8 cellular contexts compared by ENCODE assay signal in the genomic region with DNA sequence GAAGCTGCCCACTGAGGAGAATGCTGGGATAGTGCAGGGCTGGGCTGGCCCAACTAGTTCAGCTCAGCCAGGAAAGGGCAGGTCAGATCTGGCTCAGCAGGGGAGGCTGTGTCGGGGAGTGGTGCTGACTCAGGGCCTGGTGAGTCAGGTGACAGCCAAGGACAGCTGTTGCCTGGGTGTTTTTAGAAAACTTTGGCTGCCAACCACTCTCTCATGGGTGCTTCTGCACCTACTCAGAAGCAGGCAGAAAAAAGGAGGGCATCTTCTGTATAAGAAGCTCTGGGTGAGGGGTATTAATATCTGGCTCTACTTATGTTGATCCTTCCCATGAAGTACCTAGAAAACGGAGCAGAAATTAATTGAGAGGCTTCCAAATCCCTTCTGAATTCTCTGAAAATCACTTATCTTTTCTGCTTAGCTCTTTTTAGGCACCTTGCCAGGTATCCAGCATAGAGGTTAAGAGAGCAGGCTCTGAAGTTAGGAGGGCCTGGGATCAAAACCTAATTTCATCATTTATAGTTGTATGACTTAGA. TPM values are rescaled to one million over a fixed set of nuclear protein-coding genes. Genes with fewer than 3 reads are reported as not detected.
DNase-seq lines count a peak whose midpoint lies in the region; ATAC-seq lines count a peak whose summit lies in the region.

No MANE protein-coding gene starts in this region.

- H2BK5ac ChIP-seq in mesenchymal stem cell (ENCODE audit: low read depth, low read length, poor library complexity, severe bottlenecking) = peak overlapping the region; percentile 88

- no peaks in the 10 kb centered on the region for H3K9me3 ChIP-seq in SJCRH30 (replicated peaks)
- H3K9me3 ChIP-seq in mesenchymal stem cell (ENCODE audit: control insufficient read depth, low read length) = no peaks in the 10 kb centered on the region

- no peak overlapping the region for H4K91ac ChIP-seq in mesenchymal stem cell (ENCODE audit: low read length)

- H2BK12ac ChIP-seq in mesenchymal stem cell (ENCODE audit: low read length in 2 of 2) = peak overlapping the region in 1 of 2 experiments; percentile 14

- H3K27ac ChIP-seq in SJCRH30 (peak overlapping the region; percentile 55), mesenchymal stem cell (ENCODE audit: low read length, poor library complexity, severe bottlenecking) (peak overlapping the region; percentile 94)

- no peak overlapping the region for H3K4me3 ChIP-seq in SJCRH30
- no peak overlapping the region for H3K4me3 ChIP-seq in mesenchymal stem cell (ENCODE audit: insufficient read depth in 1 of 2, low read depth in 1 of 2, low read length in 2 of 2)

- H3K79me1 ChIP-seq in mesenchymal stem cell (replicated peaks; ENCODE audit: low read length, poor library complexity, severe bottlenecking) = no peaks in the 10 kb centered on the region

- H3K4me1 ChIP-seq in SJCRH30 (peaks cover 19% of the 10 kb centered on the region), mesenchymal stem cell (ENCODE audit: control insufficient read depth, insufficient read depth, low read depth, low read length) (peaks cover 13% of the 10 kb centered on the region)

- H2BK15ac ChIP-seq in mesenchymal stem cell (ENCODE audit: low read depth, poor library complexity, severe bottlenecking) = no peak overlapping the region

- H3K27me3 ChIP-seq in SJCRH30 (no peaks in the 10 kb centered on the region), mesenchymal stem cell (ENCODE audit: control insufficient read depth in 1 of 2, insufficient read depth in 1 of 2, low read length in 2 of 2) (no peaks in the 10 kb centered on the region)

- peak overlapping the region; percentile 79 for H3K9ac ChIP-seq in mesenchymal stem cell (ENCODE audit: low read length)

- H2AFZ ChIP-seq in mesenchymal stem cell (ENCODE audit: low read depth, low read length) = no peak overlapping the region

- H3K4me2 ChIP-seq in mesenchymal stem cell (ENCODE audit: low read length, poor library complexity, severe bottlenecking) = no peak overlapping the region

- H3K23ac ChIP-seq in mesenchymal stem cell (ENCODE audit: low read length in 2 of 2) = no peak overlapping the region

- DNase-seq in COLO668 (lab: John Stamatoyannopoulos, UW; ENCODE audit: unreplicated experiment) (peak; percentile 49), SJCRH30 (peak; percentile 93 to 94), dedifferentiated amniotic fluid mesenchymal stem cell (ENCODE audit: extremely low spot score) (peak; percentile 66), mesenchymal stem cell (peak; percentile 86), germinal center (ENCODE audit: low spot score) (no peak)
- peak; percentile 45 for DNase-seq in stimulated activated naive CD8-positive, alpha-beta T cell treated with anti-CD3 and anti-CD28 coated beads, Interleukin-15, Interleukin-2, amounts not matched to agents 100 U/mL and 50 U/mL, for 24 hours

- no peak overlapping the region for H2AK5ac ChIP-seq in mesenchymal stem cell (ENCODE audit: low read length, severe bottlenecking)

- H3K4ac ChIP-seq in mesenchymal stem cell (ENCODE audit: low read depth in 1 of 2, low read length in 2 of 2) = peak overlapping the region in 1 of 2 experiments; percentile 29

- H4K8ac ChIP-seq in mesenchymal stem cell (ENCODE audit: low read length) = no peak overlapping the region

- H3K36me3 ChIP-seq in SJCRH30 = no peaks in the 10 kb centered on the region
- no peaks in the 10 kb centered on the region for H3K36me3 ChIP-seq in mesenchymal stem cell (ENCODE audit: control insufficient read depth in 1 of 2, insufficient read depth in 2 of 2, low read depth in 1 of 2, low read length in 2 of 2)

- peak overlapping the region in 1 of 2 experiments; percentile 36 for H3K14ac ChIP-seq in mesenchymal stem cell (ENCODE audit: low read length in 2 of 2)

- H3K18ac ChIP-seq in mesenchymal stem cell (ENCODE audit: low read depth in 1 of 2, low read length in 2 of 2) = peak overlapping the region; percentile 8 to 43

- 36% methylated on average over 2 of the region's 2 CpGs for WGBS in mesenchymal stem cell

- ATAC-seq in HG03432 (IDR thresholded peaks at IDR 0.05; ENCODE audit: unreplicated experiment) (peak; percentile 64), HG03378 (IDR thresholded peaks at IDR 0.05; ENCODE audit: unreplicated experiment) (no peak)
- peak; percentile 93 for ATAC-seq in stimulated activated naive CD8-positive, alpha-beta T cell treated with anti-CD3 and anti-CD28 coated beads, Interleukin-15, Interleukin-2, amounts not matched to agents 100 U/mL and 50 U/mL, for 24 hours

- H2BK120ac ChIP-seq in mesenchymal stem cell (ENCODE audit: low read depth, low read length) = no peak overlapping the region

RNA-seq across cellular contexts. Expression of a gene that starts 15.6 kb away (rescaled TPM):
- total RNA-seq in SJCRH30 (2014; rRNA removed; shearing (Covaris generic)) = 128 and 152 TPM in 2 replicates
- 106 TPM for polyA plus RNA-seq in mesenchymal stem cell (2013, experiment 1 of 2)
- polyA plus RNA-seq in mesenchymal stem cell (2013, experiment 2 of 2) = 107 TPM

RNA-seq across cellular contexts. Expression of a gene that starts 36.0 kb away (rescaled TPM):
- total RNA-seq in SJCRH30 (2014; rRNA removed; shearing (Covaris generic)) = 5.2 and 5.3 TPM in 2 replicates
- polyA plus RNA-seq in mesenchymal stem cell (2013, experiment 1 of 2) = 16.9 TPM
- 15.9 TPM for polyA plus RNA-seq in mesenchymal stem cell (2013, experiment 2 of 2)
